In genomic region chr2:72949045-72949444, GRCh38 we compare ENCODE assay signal across 2 cellular contexts.
A peak's percentile ranks its signal among the peaks of the same experiment; 100 is the strongest.
TF ChIP-seq lines count a peak whose summit lies in the region.

No MANE protein-coding gene starts in this region.

TF ChIP-seq in A549, 52 proteins besides CTCF, POLR2A, EP300 and RAD21:
- TF ChIP-seq ZFP36 (IDR thresholded peaks at IDR 0.05; ENCODE audit: borderline replicate concordance, partially characterized antibody) (peak; percentile 55), SMC3 (IDR thresholded peaks at IDR 0.05) (no peak)

TF ChIP-seq in IMR-90, 13 proteins besides CTCF, POLR2A, EP300 and RAD21:
- TF ChIP-seq RCOR1 (IDR thresholded peaks at IDR 0.05; ENCODE audit: insufficient replicate concordance, low read length) = no peak
- no peak for TF ChIP-seq FOS (IDR thresholded peaks at IDR 0.05; ENCODE audit: low read depth, low read length)
- TF ChIP-seq SMC3 (IDR thresholded peaks at IDR 0.05; ENCODE audit: low read depth, low read length) = no peak
- no peak for TF ChIP-seq ELK1 (IDR thresholded peaks at IDR 0.05; ENCODE audit: borderline replicate concordance, low read depth, low read length)
- no peak for TF ChIP-seq USF2 (IDR thresholded peaks at IDR 0.05; ENCODE audit: low read depth, low read length)
- no peak for TF ChIP-seq CEBPB (IDR thresholded peaks at IDR 0.05; ENCODE audit: low read depth, low read length)
- no peak for TF ChIP-seq NFE2L2 (IDR thresholded peaks at IDR 0.05; ENCODE audit: low read depth, low read length)
- TF ChIP-seq MXI1 (IDR thresholded peaks at IDR 0.05; ENCODE audit: borderline replicate concordance, low read depth, low read length) = no peak
- TF ChIP-seq MAFK (IDR thresholded peaks at IDR 0.05; ENCODE audit: low read depth, low read length) = no peak
- TF ChIP-seq MAZ (IDR thresholded peaks at IDR 0.05; ENCODE audit: borderline replicate concordance, low read depth, low read length) = no peak
- no peak for TF ChIP-seq RFX5 (IDR thresholded peaks at IDR 0.05; ENCODE audit: low read depth, low read length)
